ENCODE assay signal across 12 cellular contexts in genomic region chr14:101199028-101199770, GRCh38.
"Had no signal": no experiment of that assay in that cellular context is flagged by ENCODE, and none has a peak within 500 bp of the region (broad histone marks: within the 10 kb centered on the region; RNA-seq: fewer than 3 reads in every experiment).

No MANE protein-coding gene starts in this region.

- H3K36me3 Mint-ChIP-seq: activated CD4-positive, alpha-beta memory T cell treated with anti-CD3 and anti-CD28 coated beads for 36 hours had no signal

- H3K27ac Mint-ChIP-seq: activated CD4-positive, alpha-beta memory T cell treated with anti-CD3 and anti-CD28 coated beads for 36 hours; activated naive CD4-positive, alpha-beta T cell treated with anti-CD3 and anti-CD28 coated beads for 36 hours; activated T-helper 1 cell treated with anti-CD3 and anti-CD28 coated beads, Interleukin-12 subunit alpha, Interleukin-12 subunit beta, Interleukin-2, Interleukin-4 antibody, amounts not matched to agents 30 ng/mL and 10 ng/mL and 1 ng/mL, durations not matched to agents 14 hours and 24 hours and 36 hours; naive thymus-derived CD4-positive, alpha-beta T cell; T-helper 2 cell treated with Interferon-gamma antibody and Interleukin-4, amounts not matched to agents 5 μg/mL and 100 μg/mL, for 36 hours had no signal

- H3K9me3 ChIP-seq: colonic mucosa, ovary had no signal

- H3K4me1 Mint-ChIP-seq: naive thymus-derived CD4-positive, alpha-beta T cell had no signal

- H3K4me3 Mint-ChIP-seq: activated CD4-positive, alpha-beta memory T cell treated with anti-CD3 and anti-CD28 coated beads for 36 hours; activated naive CD4-positive, alpha-beta T cell treated with anti-CD3 and anti-CD28 coated beads for 36 hours; activated T-helper 1 cell treated with anti-CD3 and anti-CD28 coated beads, Interleukin-12 subunit alpha, Interleukin-12 subunit beta, Interleukin-2, Interleukin-4 antibody, amounts not matched to agents 30 ng/mL and 10 ng/mL and 1 ng/mL, durations not matched to agents 14 hours and 24 hours and 36 hours; naive thymus-derived CD4-positive, alpha-beta T cell; T-helper 2 cell treated with Interferon-gamma antibody and Interleukin-4, amounts not matched to agents 5 μg/mL and 100 μg/mL, for 36 hours had no signal

- H3K36me3 ChIP-seq: colonic mucosa, ovary had no signal

- H3K4me3 ChIP-seq: colonic mucosa, hepatocyte, ovary, skin epidermis had no signal

- H3K27ac ChIP-seq: colonic mucosa, hepatocyte, ovary, skin epidermis had no signal

- DNase-seq: activated CD4-positive, alpha-beta memory T cell treated with anti-CD3 and anti-CD28 coated beads for 36 hours; activated CD4-positive, CD25-positive, alpha-beta regulatory T cell treated with anti-CD3 and anti-CD28 coated beads, Interleukin-2, amount 50 U/mL, for 72 hours; activated naive CD4-positive, alpha-beta T cell treated with anti-CD3 and anti-CD28 coated beads for 36 hours; colonic mucosa; effector memory CD4-positive, alpha-beta T cell; kidney glomerular epithelial cell had no signal

- H3K27me3 ChIP-seq: colonic mucosa, hepatocyte, ovary had no signal

- H3K4me1 ChIP-seq: colonic mucosa had no signal
